Comparison of ENCODE assay signal across 12 cellular contexts in the genomic region with DNA sequence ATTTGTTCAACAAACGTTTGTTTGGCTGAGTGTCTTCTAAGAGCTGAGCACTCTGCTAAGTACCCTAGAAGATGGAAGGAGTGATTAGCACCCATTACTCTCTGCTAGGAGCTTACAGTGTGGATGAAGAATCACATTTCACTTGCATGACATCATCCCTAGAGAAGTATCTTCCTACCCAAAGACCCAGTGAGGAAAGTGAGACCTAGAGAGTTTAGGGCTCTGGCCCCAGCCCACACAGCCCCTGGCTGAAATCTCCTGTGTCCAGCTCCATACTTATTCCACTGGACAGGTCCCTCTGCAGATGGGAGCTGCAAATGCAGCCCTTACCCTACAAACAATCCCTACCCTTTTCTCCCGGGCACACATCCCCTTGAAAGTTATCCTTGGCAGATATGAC. TPM values are rescaled to one million over a fixed set of nuclear protein-coding genes. Genes with fewer than 3 reads are reported as not detected.
DNase-seq lines count a peak whose midpoint lies in the region; ATAC-seq lines count a peak whose summit lies in the region.
"Had no signal": no experiment of that assay in that cellular context is flagged by ENCODE, and none has a peak within 500 bp of the region (broad histone marks: within the 10 kb centered on the region; RNA-seq: fewer than 3 reads in every experiment).

No MANE protein-coding gene starts in this region.

- no peak for ATAC-seq in HG02885 (IDR thresholded peaks at IDR 0.05; ENCODE audit: poor library complexity, unreplicated experiment)

- DNase-seq in EH (ENCODE audit: low read depth) (peak; percentile 72), HS-27A (ENCODE audit: low read depth) (peak; percentile 9), kidney tubule cell (ENCODE audit: low spot score) (peak; percentile 35), T1000 (lab: John Stamatoyannopoulos, UW) (no peak)
- no peak for DNase-seq in activated T-helper 2 cell treated with anti-CD3 and anti-CD28 coated beads, Interferon-gamma antibody, Interleukin-2, Interleukin-4, amounts not matched to agents 10 μg/mL and 5 μg/mL and 100 μg/mL, durations not matched to agents 14 hours and 24 hours and 36 hours (ENCODE audit: low spot score)
- DNase-seq in effector CD4-positive, alpha-beta T cell: no peak
- DNase-seq: adrenal gland; CD4-positive, alpha-beta T cell; immature natural killer cell; NCI-H1048; NCI-H2227 treated with DMSO at 0.1 percent for 48 hours had no signal

- H3K27me3 Mint-ChIP-seq in activated T-helper 2 cell treated with anti-CD3 and anti-CD28 coated beads, Interferon-gamma antibody, Interleukin-2, Interleukin-4, amounts not matched to agents 10 μg/mL and 5 μg/mL and 100 μg/mL, durations not matched to agents 14 hours and 24 hours and 36 hours (ENCODE audit: low read depth): peaks cover 9% of the 10 kb centered on the region
- H3K27me3 Mint-ChIP-seq: CD4-positive, alpha-beta T cell had no signal

- H3K4me1 Mint-ChIP-seq in activated T-helper 2 cell treated with anti-CD3 and anti-CD28 coated beads, Interferon-gamma antibody, Interleukin-2, Interleukin-4, amounts not matched to agents 10 μg/mL and 5 μg/mL and 100 μg/mL, durations not matched to agents 14 hours and 24 hours and 36 hours (ENCODE audit: low read depth): peaks cover 34% of the 10 kb centered on the region
- H3K4me1 Mint-ChIP-seq: immature natural killer cell had no signal

- peak overlapping the region; percentile 35 for H3K27ac Mint-ChIP-seq in activated T-helper 2 cell treated with anti-CD3 and anti-CD28 coated beads, Interferon-gamma antibody, Interleukin-2, Interleukin-4, amounts not matched to agents 10 μg/mL and 5 μg/mL and 100 μg/mL, durations not matched to agents 14 hours and 24 hours and 36 hours
- H3K27ac Mint-ChIP-seq: CD4-positive, alpha-beta T cell; immature natural killer cell had no signal

- intact Hi-C loops in activated T-helper 2 cell treated with anti-CD3 and anti-CD28 coated beads, Interferon-gamma antibody, Interleukin-2, Interleukin-4, amounts not matched to agents 10 μg/mL and 5 μg/mL and 100 μg/mL, durations not matched to agents 14 hours and 24 hours and 36 hours (cut with micrococcal nuclease): no loop called here

- no peaks in the 10 kb centered on the region for H3K9me3 Mint-ChIP-seq in activated T-helper 2 cell treated with anti-CD3 and anti-CD28 coated beads, Interferon-gamma antibody, Interleukin-2, Interleukin-4, amounts not matched to agents 10 μg/mL and 5 μg/mL and 100 μg/mL, durations not matched to agents 14 hours and 24 hours and 36 hours
- H3K9me3 Mint-ChIP-seq: CD4-positive, alpha-beta T cell; immature natural killer cell had no signal

- H3K36me3 Mint-ChIP-seq in activated T-helper 2 cell treated with anti-CD3 and anti-CD28 coated beads, Interferon-gamma antibody, Interleukin-2, Interleukin-4, amounts not matched to agents 10 μg/mL and 5 μg/mL and 100 μg/mL, durations not matched to agents 14 hours and 24 hours and 36 hours (ENCODE audit: low read depth): no peaks in the 10 kb centered on the region
- H3K36me3 Mint-ChIP-seq: immature natural killer cell had no signal

- no peak overlapping the region for H3K4me3 Mint-ChIP-seq in activated T-helper 2 cell treated with anti-CD3 and anti-CD28 coated beads, Interferon-gamma antibody, Interleukin-2, Interleukin-4, amounts not matched to agents 10 μg/mL and 5 μg/mL and 100 μg/mL, durations not matched to agents 14 hours and 24 hours and 36 hours (ENCODE audit: low read depth)
- H3K4me3 Mint-ChIP-seq: CD4-positive, alpha-beta T cell; immature natural killer cell had no signal

RNA-seq across cellular contexts. Expression of a gene that starts 26.8 kb away (rescaled TPM):
- 100.0 and 102 TPM in 2 replicates for total RNA-seq in activated T-helper 2 cell treated with anti-CD3 and anti-CD28 coated beads, Interferon-gamma antibody, Interleukin-2, Interleukin-4, amounts not matched to agents 10 μg/mL and 5 μg/mL and 100 μg/mL, durations not matched to agents 14 hours and 24 hours and 36 hours

Comparison
In these comparisons a context has a peak if more than half of its experiments do, and no peak if none do; other contexts are left out.
1. DNase-seq: peak in EH (single experiment), HS-27A (single experiment) and kidney tubule cell (single experiment); none in activated T-helper 2 cell treated with anti-CD3 and anti-CD28 coated beads, Interferon-gamma antibody, Interleukin-2, Interleukin-4, amounts not matched to agents 10 μg/mL and 5 μg/mL and 100 μg/mL, durations not matched to agents 14 hours and 24 hours and 36 hours (single experiment), effector CD4-positive, alpha-beta T cell (single experiment) and T1000 (single experiment).